Comparison of ENCODE assay signal across 1 cellular context in the genomic region with DNA sequence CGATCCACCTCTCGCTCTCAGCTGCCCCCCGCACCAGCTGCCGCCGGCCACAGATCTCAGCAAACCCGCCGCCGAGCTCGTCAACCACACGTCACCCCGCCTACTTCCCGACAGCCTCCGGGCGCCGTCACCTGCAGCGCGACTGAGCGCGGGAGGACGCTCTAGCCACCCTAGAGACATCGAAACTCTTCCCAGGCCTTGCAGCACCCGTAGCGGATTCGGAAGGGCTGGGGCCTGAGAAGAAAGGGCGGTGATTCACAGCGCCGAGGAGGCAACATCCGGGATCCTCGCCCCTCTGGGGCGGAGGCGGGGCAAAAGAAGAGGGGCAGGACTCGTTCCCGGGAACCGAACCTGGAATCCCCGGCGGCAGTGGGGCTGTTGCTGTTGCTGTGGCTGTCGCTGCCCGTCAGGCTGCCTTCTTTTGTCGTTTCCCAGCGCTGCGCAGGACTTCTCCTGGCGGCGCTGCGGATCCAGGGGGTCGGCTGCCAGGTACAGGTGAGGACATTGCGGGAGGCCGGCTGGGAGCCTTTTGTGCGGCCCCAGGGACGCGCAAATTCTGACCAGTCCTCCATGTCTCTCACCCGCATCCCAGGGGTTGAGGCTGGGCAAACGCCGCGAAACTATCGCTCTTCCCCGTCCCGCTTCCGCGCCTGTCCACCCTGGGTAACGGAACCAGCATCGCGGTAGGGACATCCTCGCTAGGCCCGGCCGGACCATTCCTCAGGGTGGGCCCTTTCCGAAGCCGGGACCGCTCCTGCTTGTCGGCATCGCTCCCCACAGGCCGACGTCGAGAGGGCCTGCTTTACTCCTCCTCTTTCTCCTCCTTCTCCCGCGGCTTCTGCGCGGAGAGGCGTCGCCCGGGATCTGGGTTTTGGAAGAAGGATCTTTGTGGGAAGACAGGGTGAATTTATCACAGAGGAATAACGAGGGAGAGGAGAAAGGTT.
TF ChIP-seq lines count a peak whose summit lies in the region.

A gene (plus strand): TSS at position 331 of the 944 bp plus-strand sequence. CDS start 9,443 bp downstream, outside the sequence.
A gene with protein sequence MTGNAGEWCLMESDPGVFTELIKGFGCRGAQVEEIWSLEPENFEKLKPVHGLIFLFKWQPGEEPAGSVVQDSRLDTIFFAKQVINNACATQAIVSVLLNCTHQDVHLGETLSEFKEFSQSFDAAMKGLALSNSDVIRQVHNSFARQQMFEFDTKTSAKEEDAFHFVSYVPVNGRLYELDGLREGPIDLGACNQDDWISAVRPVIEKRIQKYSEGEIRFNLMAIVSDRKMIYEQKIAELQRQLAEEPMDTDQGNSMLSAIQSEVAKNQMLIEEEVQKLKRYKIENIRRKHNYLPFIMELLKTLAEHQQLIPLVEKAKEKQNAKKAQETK (minus strand): TSS at position 79 of the 944 bp plus-strand sequence. CDS start 100 bp downstream, outside the sequence.

TF ChIP-seq in HCT116, 20 proteins besides CTCF, POLR2A, EP300 and RAD21 (continued from another document):
- TF ChIP-seq, protein P1, sequence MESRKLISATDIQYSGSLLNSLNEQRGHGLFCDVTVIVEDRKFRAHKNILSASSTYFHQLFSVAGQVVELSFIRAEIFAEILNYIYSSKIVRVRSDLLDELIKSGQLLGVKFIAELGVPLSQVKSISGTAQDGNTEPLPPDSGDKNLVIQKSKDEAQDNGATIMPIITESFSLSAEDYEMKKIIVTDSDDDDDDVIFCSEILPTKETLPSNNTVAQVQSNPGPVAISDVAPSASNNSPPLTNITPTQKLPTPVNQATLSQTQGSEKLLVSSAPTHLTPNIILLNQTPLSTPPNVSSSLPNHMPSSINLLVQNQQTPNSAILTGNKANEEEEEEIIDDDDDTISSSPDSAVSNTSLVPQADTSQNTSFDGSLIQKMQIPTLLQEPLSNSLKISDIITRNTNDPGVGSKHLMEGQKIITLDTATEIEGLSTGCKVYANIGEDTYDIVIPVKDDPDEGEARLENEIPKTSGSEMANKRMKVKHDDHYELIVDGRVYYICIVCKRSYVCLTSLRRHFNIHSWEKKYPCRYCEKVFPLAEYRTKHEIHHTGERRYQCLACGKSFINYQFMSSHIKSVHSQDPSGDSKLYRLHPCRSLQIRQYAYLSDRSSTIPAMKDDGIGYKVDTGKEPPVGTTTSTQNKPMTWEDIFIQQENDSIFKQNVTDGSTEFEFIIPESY (IDR thresholded peaks at IDR 0.05; ENCODE audit: extremely low read depth, insufficient replicate concordance, low read length) = peak; percentile 89
- peak; percentile 91 for TF ChIP-seq TCF7L2 (IDR thresholded peaks at IDR 0.05; ENCODE audit: borderline replicate concordance, extremely low read depth, insufficient read depth, insufficient read length)
- TF ChIP-seq FOSL1 (IDR thresholded peaks at IDR 0.05; ENCODE audit: low read depth) = peak; percentile 58; the same call in 1 of the 2 replicates
- peak; percentile 48; the same call in 1 of the 2 replicates for TF ChIP-seq CEBPB (IDR thresholded peaks at IDR 0.05; ENCODE audit: low read depth)
- TF ChIP-seq POLR2AphosphoS5 (IDR thresholded peaks at IDR 0.05; ENCODE audit: low read depth, low read length) = peak; percentile 95
- TF ChIP-seq SRF (IDR thresholded peaks at IDR 0.05; ENCODE audit: low read depth) = peak; percentile 94
- no peak for TF ChIP-seq EZH2 (IDR thresholded peaks at IDR 0.05)
- TF ChIP-seq CBX3 (IDR thresholded peaks at IDR 0.05; ENCODE audit: low read depth) = peak; percentile 100
- TF ChIP-seq, protein P2, sequence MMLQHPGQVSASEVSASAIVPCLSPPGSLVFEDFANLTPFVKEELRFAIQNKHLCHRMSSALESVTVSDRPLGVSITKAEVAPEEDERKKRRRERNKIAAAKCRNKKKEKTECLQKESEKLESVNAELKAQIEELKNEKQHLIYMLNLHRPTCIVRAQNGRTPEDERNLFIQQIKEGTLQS (IDR thresholded peaks at IDR 0.05) = no peak; the same call in 1 of the 2 replicates
- TF ChIP-seq, protein P3, sequence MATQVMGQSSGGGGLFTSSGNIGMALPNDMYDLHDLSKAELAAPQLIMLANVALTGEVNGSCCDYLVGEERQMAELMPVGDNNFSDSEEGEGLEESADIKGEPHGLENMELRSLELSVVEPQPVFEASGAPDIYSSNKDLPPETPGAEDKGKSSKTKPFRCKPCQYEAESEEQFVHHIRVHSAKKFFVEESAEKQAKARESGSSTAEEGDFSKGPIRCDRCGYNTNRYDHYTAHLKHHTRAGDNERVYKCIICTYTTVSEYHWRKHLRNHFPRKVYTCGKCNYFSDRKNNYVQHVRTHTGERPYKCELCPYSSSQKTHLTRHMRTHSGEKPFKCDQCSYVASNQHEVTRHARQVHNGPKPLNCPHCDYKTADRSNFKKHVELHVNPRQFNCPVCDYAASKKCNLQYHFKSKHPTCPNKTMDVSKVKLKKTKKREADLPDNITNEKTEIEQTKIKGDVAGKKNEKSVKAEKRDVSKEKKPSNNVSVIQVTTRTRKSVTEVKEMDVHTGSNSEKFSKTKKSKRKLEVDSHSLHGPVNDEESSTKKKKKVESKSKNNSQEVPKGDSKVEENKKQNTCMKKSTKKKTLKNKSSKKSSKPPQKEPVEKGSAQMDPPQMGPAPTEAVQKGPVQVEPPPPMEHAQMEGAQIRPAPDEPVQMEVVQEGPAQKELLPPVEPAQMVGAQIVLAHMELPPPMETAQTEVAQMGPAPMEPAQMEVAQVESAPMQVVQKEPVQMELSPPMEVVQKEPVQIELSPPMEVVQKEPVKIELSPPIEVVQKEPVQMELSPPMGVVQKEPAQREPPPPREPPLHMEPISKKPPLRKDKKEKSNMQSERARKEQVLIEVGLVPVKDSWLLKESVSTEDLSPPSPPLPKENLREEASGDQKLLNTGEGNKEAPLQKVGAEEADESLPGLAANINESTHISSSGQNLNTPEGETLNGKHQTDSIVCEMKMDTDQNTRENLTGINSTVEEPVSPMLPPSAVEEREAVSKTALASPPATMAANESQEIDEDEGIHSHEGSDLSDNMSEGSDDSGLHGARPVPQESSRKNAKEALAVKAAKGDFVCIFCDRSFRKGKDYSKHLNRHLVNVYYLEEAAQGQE (IDR thresholded peaks at IDR 0.05; ENCODE audit: low read depth) = no peak
